In the genomic region with DNA sequence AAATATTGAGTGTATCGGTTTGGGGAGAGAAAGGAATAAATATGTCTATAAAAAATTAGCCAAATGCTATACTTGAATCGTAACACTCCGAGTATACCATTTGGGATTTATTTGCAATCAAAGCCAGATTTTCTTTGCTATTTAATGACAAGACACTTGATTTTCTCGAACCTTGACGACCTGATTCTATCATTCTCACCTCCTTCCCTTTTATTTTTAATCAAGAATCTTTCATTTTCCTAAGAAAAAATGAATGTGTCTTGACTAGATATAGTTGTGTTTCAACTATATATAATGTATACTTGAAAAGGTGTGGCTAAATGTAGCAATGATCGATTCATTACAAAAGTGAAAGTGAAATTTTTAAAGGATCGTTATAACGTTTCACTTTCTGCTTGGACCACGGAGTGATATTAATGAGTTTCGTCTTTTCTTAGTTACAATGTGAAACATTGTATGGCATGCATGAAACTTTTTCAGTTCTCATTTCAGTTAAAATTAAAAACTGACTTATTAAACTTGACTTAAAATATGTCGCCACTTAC, we compare ENCODE assay signal across 7 cellular contexts. TPM values are rescaled to one million over a fixed set of nuclear protein-coding genes. Genes with fewer than 3 reads are reported as not detected.
DNase-seq lines count a peak whose midpoint lies in the region; ATAC-seq and TF ChIP-seq lines count a peak whose summit lies in the region.

No MANE protein-coding gene starts in this region.

- H3K79me2 ChIP-seq in OCI-LY3 (ENCODE audit: low read length) = peaks cover 8% of the 10 kb centered on the region

- intact Hi-C loops in ovary (cut with DNase I) = no loop called here

- peak overlapping the region; percentile 86 for H3K4me3 ChIP-seq in OCI-LY3 (ENCODE audit: low read length)
- H3K4me3 ChIP-seq in epithelial cell of esophagus (ENCODE audit: low read length) = peak overlapping the region; percentile 74
- H3K4me3 ChIP-seq in ovary = peak overlapping the region; percentile 98

- ATAC-seq in GM18858 (IDR thresholded peaks at IDR 0.05; ENCODE audit: unreplicated experiment) (peak; percentile 63), HG02571 (IDR thresholded peaks at IDR 0.05; ENCODE audit: unreplicated experiment) (peak; percentile 51)

- H3K27ac ChIP-seq in OCI-LY3 (ENCODE audit: low read length) = peak overlapping the region; percentile 75
- H3K27ac ChIP-seq in ovary = peak overlapping the region in 1 of 2 donors; percentile 37

- TF ChIP-seq CTCF in OCI-LY3 (IDR thresholded peaks at IDR 0.05; ENCODE audit: low read depth, low read length) = no peak
- no peak for TF ChIP-seq CTCF in epithelial cell of esophagus (IDR thresholded peaks at IDR 0.05; ENCODE audit: insufficient read depth, low read depth, low read length, missing control alignments)
- no peak for TF ChIP-seq CTCF in ovary (IDR thresholded peaks at IDR 0.05)

- no peak for DNase-seq in epithelial cell of esophagus (ENCODE audit: low read depth)
- DNase-seq in ovary = no peak
- DNase-seq in occipital lobe (lab: John Stamatoyannopoulos, UW) = no peak
- DNase-seq in cerebellum (ENCODE audit: low spot score) = no peak

- H3K9me3 ChIP-seq in OCI-LY3 (ENCODE audit: insufficient read depth, low read length) (no peaks in the 10 kb centered on the region), ovary (no peaks in the 10 kb centered on the region)

- H2AFZ ChIP-seq in OCI-LY3 (ENCODE audit: low read depth, low read length) = 0 out of 2 replicates have a peak overlapping the region, but pooled peaks have one; percentile 32

- TF ChIP-seq POLR2A in ovary (IDR thresholded peaks at IDR 0.05) = no peak

- peak overlapping the region; percentile 70 for H3K9ac ChIP-seq in OCI-LY3 (ENCODE audit: low read length)

- H3K27me3 ChIP-seq in OCI-LY3 (ENCODE audit: low read depth, low read length) (no peaks in the 10 kb centered on the region), ovary (no peaks in the 10 kb centered on the region)

- 1 to 3% (median 1%) methylated on average over 11 of the region's 11 CpGs for WGBS in ovary, 3 donors

- peaks cover 22% of the 10 kb centered on the region for H3K36me3 ChIP-seq in OCI-LY3 (replicated peaks; ENCODE audit: low read depth, low read length)
- no peaks in the 10 kb centered on the region for H3K36me3 ChIP-seq in ovary

- TF ChIP-seq EP300 in ovary (IDR thresholded peaks at IDR 0.05) = no peak

- peak overlapping the region; percentile 63 for H3K4me2 ChIP-seq in OCI-LY3 (ENCODE audit: low read length)

- H4K20me1 ChIP-seq in OCI-LY3 (ENCODE audit: insufficient read depth, low read length) = peaks cover 5% of the 10 kb centered on the region; the same call in 1 of the 2 replicates

- H3K4me1 ChIP-seq in OCI-LY3 (ENCODE audit: low read length) (peaks cover 35% of the 10 kb centered on the region), ovary (ENCODE audit: insufficient read depth) (peaks cover 3% of the 10 kb centered on the region)

RNA-seq across cellular contexts. Expression of a gene that starts 0.6 kb away (rescaled TPM):
- 10 to 100 TPM; 38.6 to 57.3 (median 45.6) TPM for total RNA-seq in ovary
- polyA plus RNA-seq in ovary = 100 to 1,000 TPM in 1 of 2 donors, 10 to 100 TPM in 1; 33.8 to 162 TPM
- 33.5 TPM for total RNA-seq in occipital lobe
- total RNA-seq in cerebellum = 29.6 TPM
